In the genomic region with DNA sequence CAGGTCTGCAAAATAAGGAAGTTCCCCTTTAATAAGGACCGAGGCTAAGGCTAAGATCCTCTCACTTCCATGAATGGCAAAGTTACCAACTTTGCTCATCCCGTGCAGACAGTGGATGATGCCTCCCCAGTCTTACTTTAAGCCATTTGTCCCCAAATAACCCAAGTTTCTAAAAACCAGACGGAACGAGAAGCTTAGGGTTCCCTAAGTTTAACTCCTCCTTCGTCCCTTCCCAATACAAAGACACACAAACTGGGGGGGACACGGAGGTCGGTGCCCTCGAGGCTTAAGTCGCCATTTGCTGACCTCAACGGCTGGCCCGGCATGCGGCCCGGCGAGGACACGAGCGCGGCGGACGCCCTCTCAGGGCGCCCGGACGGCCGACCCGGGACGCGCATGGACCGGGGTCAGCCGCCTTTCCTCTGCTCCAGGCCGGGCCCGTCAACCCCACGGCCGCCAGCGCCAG, we compare ENCODE assay signal across 1 cellular context.
TF ChIP-seq lines count a peak whose summit lies in the region.

No MANE protein-coding gene starts in this region.

TF ChIP-seq in HepG2, 621 proteins besides CTCF, POLR2A, EP300 and RAD21 (continued from another document and continues in another):
- TF ChIP-seq, protein P1, sequence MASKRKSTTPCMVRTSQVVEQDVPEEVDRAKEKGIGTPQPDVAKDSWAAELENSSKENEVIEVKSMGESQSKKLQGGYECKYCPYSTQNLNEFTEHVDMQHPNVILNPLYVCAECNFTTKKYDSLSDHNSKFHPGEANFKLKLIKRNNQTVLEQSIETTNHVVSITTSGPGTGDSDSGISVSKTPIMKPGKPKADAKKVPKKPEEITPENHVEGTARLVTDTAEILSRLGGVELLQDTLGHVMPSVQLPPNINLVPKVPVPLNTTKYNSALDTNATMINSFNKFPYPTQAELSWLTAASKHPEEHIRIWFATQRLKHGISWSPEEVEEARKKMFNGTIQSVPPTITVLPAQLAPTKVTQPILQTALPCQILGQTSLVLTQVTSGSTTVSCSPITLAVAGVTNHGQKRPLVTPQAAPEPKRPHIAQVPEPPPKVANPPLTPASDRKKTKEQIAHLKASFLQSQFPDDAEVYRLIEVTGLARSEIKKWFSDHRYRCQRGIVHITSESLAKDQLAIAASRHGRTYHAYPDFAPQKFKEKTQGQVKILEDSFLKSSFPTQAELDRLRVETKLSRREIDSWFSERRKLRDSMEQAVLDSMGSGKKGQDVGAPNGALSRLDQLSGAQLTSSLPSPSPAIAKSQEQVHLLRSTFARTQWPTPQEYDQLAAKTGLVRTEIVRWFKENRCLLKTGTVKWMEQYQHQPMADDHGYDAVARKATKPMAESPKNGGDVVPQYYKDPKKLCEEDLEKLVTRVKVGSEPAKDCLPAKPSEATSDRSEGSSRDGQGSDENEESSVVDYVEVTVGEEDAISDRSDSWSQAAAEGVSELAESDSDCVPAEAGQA (IDR thresholded peaks at IDR 0.05; ENCODE audit: low read depth) = no peak
- TF ChIP-seq, protein P1 (CRISPR knock-in tag; IDR thresholded peaks at IDR 0.05; ENCODE audit: borderline replicate concordance) = no peak; the same call in 1 of the 2 replicates
- TF ChIP-seq ZNF468 (CRISPR knock-in tag; IDR thresholded peaks at IDR 0.05) (no peak), ZNF724P (CRISPR knock-in tag; IDR thresholded peaks at IDR 0.05; ENCODE audit: borderline replicate concordance) (no peak), ZNF44 (CRISPR knock-in tag; IDR thresholded peaks at IDR 0.05) (no peak), ZNF749 (CRISPR knock-in tag; IDR thresholded peaks at IDR 0.05; ENCODE audit: borderline replicate concordance) (no peak), RORA (CRISPR knock-in tag; IDR thresholded peaks at IDR 0.05) (no peak), GTF3A (CRISPR knock-in tag; conservative IDR thresholded peaks at IDR 0.05) (no peak), ELF3 (CRISPR knock-in tag; IDR thresholded peaks at IDR 0.05) (0 out of 2 replicates have a peak, but pooled peaks have one; percentile 18), HOXD1 (CRISPR knock-in tag; IDR thresholded peaks at IDR 0.05) (peak; percentile 75; the same call in 1 of the 2 replicates), RARA (CRISPR knock-in tag; IDR thresholded peaks at IDR 0.05) (0 out of 2 replicates have a peak, but pooled peaks have one; percentile 8), ZNF253 (CRISPR knock-in tag; IDR thresholded peaks at IDR 0.05; ENCODE audit: borderline replicate concordance) (no peak), ZNF879 (CRISPR knock-in tag; IDR thresholded peaks at IDR 0.05) (no peak), ZNF446 (CRISPR knock-in tag; IDR thresholded peaks at IDR 0.05) (peak; percentile 81; the same call in 1 of the 2 replicates), ZMYM4 (CRISPR knock-in tag; IDR thresholded peaks at IDR 0.05) (no peak), ZNF782 (CRISPR knock-in tag; IDR thresholded peaks at IDR 0.05; ENCODE audit: borderline replicate concordance) (no peak), NFATC3 (CRISPR knock-in tag; IDR thresholded peaks at IDR 0.05) (no peak), RFXAP (CRISPR knock-in tag; IDR thresholded peaks at IDR 0.05; ENCODE audit: borderline replicate concordance) (no peak; the same call in 1 of the 2 replicates), ZNF432 (CRISPR knock-in tag; IDR thresholded peaks at IDR 0.05; ENCODE audit: borderline replicate concordance) (no peak), HOXA5 (CRISPR knock-in tag; IDR thresholded peaks at IDR 0.05) (no peak), CENPT (CRISPR knock-in tag; IDR thresholded peaks at IDR 0.05; ENCODE audit: low read depth) (no peak; the same call in 1 of the 2 replicates), SMAD1 (CRISPR knock-in tag; IDR thresholded peaks at IDR 0.05; ENCODE audit: borderline replicate concordance, low read depth) (no peak), KMT2A (CRISPR knock-in tag; IDR thresholded peaks at IDR 0.05) (no peak; the same call in 1 of the 2 replicates), MED13 (CRISPR knock-in tag; IDR thresholded peaks at IDR 0.05) (peak; percentile 79; the same call in 1 of the 2 replicates), GPN1 (CRISPR knock-in tag; IDR thresholded peaks at IDR 0.05; ENCODE audit: borderline replicate concordance) (no peak), NCOA5 (CRISPR knock-in tag; IDR thresholded peaks at IDR 0.05) (no peak), NFIB (CRISPR knock-in tag; IDR thresholded peaks at IDR 0.05; ENCODE audit: borderline replicate concordance) (no peak), PRPF4 (IDR thresholded peaks at IDR 0.05; ENCODE audit: low read depth, low read length, poor library complexity, severe bottlenecking) (no peak), ZNF264 (CRISPR knock-in tag; IDR thresholded peaks at IDR 0.05) (peak; percentile 52; the same call in 1 of the 2 replicates), GZF1 (CRISPR knock-in tag; IDR thresholded peaks at IDR 0.05) (no peak), ZNF225 (CRISPR knock-in tag; IDR thresholded peaks at IDR 0.05) (peak; percentile 77; the same call in 1 of the 2 replicates), KLF13 (CRISPR knock-in tag; IDR thresholded peaks at IDR 0.05) (no peak), ZNF746 (CRISPR knock-in tag; IDR thresholded peaks at IDR 0.05) (no peak), CHCHD3 (CRISPR knock-in tag; IDR thresholded peaks at IDR 0.05) (no peak), SP140L (CRISPR knock-in tag; IDR thresholded peaks at IDR 0.05; ENCODE audit: borderline replicate concordance) (0 out of 2 replicates have a peak, but pooled peaks have one; percentile 9), ZFP1 (CRISPR knock-in tag; IDR thresholded peaks at IDR 0.05) (no peak)
- TF ChIP-seq, protein P2, sequence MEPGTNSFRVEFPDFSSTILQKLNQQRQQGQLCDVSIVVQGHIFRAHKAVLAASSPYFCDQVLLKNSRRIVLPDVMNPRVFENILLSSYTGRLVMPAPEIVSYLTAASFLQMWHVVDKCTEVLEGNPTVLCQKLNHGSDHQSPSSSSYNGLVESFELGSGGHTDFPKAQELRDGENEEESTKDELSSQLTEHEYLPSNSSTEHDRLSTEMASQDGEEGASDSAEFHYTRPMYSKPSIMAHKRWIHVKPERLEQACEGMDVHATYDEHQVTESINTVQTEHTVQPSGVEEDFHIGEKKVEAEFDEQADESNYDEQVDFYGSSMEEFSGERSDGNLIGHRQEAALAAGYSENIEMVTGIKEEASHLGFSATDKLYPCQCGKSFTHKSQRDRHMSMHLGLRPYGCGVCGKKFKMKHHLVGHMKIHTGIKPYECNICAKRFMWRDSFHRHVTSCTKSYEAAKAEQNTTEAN (CRISPR knock-in tag; conservative IDR thresholded peaks at IDR 0.05) = peak; percentile 83; the same call in 1 of the 2 replicates
- TF ChIP-seq, protein P3, sequence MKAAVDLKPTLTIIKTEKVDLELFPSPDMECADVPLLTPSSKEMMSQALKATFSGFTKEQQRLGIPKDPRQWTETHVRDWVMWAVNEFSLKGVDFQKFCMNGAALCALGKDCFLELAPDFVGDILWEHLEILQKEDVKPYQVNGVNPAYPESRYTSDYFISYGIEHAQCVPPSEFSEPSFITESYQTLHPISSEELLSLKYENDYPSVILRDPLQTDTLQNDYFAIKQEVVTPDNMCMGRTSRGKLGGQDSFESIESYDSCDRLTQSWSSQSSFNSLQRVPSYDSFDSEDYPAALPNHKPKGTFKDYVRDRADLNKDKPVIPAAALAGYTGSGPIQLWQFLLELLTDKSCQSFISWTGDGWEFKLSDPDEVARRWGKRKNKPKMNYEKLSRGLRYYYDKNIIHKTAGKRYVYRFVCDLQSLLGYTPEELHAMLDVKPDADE (CRISPR knock-in tag; IDR thresholded peaks at IDR 0.05) = peak; percentile 22; the same call in 1 of the 2 replicates
- TF ChIP-seq, protein P4, sequence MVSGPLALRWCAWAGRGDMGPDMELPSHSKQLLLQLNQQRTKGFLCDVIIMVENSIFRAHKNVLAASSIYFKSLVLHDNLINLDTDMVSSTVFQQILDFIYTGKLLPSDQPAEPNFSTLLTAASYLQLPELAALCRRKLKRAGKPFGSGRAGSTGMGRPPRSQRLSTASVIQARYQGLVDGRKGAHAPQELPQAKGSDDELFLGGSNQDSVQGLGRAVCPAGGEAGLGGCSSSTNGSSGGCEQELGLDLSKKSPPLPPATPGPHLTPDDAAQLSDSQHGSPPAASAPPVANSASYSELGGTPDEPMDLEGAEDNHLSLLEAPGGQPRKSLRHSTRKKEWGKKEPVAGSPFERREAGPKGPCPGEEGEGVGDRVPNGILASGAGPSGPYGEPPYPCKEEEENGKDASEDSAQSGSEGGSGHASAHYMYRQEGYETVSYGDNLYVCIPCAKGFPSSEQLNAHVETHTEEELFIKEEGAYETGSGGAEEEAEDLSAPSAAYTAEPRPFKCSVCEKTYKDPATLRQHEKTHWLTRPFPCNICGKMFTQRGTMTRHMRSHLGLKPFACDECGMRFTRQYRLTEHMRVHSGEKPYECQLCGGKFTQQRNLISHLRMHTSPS (CRISPR knock-in tag; IDR thresholded peaks at IDR 0.05; ENCODE audit: low read depth) = no peak
- TF ChIP-seq, protein P5, sequence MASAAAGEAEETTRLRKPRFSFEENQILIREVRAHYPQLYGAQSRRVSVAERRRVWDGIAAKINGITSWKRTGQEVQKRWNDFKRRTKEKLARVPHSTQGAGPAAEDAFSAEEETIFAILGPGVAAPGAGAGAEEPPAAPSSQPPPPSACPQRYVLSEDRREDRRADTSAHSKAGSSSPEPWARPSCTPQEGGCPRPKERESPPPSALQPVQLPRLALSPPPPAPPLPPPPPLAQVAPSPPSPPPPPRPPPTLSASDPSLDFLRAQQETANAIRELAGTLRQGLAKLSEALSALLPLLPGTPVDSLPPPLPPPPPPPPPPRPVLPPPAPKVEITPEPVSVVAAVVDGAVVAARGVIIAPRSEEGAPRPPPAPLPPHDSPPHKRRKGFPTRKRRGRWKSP (CRISPR knock-in tag; IDR thresholded peaks at IDR 0.05) = 0 out of 2 replicates have a peak, but pooled peaks have one; percentile 11
- TF ChIP-seq, protein P6, sequence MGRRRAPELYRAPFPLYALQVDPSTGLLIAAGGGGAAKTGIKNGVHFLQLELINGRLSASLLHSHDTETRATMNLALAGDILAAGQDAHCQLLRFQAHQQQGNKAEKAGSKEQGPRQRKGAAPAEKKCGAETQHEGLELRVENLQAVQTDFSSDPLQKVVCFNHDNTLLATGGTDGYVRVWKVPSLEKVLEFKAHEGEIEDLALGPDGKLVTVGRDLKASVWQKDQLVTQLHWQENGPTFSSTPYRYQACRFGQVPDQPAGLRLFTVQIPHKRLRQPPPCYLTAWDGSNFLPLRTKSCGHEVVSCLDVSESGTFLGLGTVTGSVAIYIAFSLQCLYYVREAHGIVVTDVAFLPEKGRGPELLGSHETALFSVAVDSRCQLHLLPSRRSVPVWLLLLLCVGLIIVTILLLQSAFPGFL (CRISPR knock-in tag; IDR thresholded peaks at IDR 0.05) = 0 out of 2 replicates have a peak, but pooled peaks have one; percentile 79
- TF ChIP-seq, protein P7, sequence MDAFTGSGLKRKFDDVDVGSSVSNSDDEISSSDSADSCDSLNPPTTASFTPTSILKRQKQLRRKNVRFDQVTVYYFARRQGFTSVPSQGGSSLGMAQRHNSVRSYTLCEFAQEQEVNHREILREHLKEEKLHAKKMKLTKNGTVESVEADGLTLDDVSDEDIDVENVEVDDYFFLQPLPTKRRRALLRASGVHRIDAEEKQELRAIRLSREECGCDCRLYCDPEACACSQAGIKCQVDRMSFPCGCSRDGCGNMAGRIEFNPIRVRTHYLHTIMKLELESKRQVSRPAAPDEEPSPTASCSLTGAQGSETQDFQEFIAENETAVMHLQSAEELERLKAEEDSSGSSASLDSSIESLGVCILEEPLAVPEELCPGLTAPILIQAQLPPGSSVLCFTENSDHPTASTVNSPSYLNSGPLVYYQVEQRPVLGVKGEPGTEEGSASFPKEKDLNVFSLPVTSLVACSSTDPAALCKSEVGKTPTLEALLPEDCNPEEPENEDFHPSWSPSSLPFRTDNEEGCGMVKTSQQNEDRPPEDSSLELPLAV (CRISPR knock-in tag; conservative IDR thresholded peaks at IDR 0.05; ENCODE audit: low read depth) = no peak
- TF ChIP-seq, protein P8, sequence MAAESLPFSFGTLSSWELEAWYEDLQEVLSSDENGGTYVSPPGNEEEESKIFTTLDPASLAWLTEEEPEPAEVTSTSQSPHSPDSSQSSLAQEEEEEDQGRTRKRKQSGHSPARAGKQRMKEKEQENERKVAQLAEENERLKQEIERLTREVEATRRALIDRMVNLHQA (CRISPR knock-in tag; IDR thresholded peaks at IDR 0.05) = no peak
- TF ChIP-seq, protein P9, sequence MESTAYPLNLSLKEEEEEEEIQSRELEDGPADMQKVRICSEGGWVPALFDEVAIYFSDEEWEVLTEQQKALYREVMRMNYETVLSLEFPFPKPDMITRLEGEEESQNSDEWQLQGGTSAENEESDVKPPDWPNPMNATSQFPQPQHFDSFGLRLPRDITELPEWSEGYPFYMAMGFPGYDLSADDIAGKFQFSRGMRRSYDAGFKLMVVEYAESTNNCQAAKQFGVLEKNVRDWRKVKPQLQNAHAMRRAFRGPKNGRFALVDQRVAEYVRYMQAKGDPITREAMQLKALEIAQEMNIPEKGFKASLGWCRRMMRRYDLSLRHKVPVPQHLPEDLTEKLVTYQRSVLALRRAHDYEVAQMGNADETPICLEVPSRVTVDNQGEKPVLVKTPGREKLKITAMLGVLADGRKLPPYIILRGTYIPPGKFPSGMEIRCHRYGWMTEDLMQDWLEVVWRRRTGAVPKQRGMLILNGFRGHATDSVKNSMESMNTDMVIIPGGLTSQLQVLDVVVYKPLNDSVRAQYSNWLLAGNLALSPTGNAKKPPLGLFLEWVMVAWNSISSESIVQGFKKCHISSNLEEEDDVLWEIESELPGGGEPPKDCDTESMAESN (CRISPR knock-in tag; conservative IDR thresholded peaks at IDR 0.05) = no peak
- TF ChIP-seq, protein P10, sequence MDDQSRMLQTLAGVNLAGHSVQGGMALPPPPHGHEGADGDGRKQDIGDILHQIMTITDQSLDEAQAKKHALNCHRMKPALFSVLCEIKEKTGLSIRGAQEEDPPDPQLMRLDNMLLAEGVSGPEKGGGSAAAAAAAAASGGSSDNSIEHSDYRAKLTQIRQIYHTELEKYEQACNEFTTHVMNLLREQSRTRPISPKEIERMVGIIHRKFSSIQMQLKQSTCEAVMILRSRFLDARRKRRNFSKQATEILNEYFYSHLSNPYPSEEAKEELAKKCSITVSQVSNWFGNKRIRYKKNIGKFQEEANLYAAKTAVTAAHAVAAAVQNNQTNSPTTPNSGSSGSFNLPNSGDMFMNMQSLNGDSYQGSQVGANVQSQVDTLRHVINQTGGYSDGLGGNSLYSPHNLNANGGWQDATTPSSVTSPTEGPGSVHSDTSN (CRISPR knock-in tag; IDR thresholded peaks at IDR 0.05; ENCODE audit: borderline replicate concordance) = 0 out of 2 replicates have a peak, but pooled peaks have one; percentile 76
